ENCODE assay signal across 9 cellular contexts in the genomic region with DNA sequence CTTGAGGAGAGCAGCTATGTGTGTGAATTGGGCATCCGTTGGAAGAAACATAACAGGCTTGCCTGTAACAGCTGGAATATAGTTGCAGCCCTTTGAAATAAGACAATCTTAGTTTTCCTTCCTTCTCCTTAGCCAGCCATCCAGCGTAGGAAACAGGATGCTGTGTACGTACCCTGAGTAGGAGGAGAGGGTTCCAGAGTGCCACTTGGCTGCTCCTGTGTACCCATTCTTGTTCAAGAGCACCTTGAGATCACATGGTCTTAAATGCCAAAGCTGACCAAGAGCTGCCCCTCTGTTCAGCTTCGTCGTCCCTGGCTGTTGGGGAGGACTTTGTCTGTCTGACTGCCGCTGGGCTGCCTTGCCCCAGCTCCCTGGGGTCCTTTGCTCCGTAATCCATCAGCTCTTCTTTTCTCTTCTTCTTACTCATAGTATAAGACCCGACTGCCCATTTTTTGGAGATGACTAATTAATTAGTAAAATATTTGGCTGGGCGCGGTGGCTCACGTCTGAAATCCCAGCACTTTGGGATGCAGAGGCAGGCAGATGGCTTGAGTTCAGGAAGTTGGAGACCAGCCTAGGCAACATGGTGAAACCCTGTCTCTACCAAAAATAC. TPM values are rescaled to one million over a fixed set of nuclear protein-coding genes. Genes with fewer than 3 reads are reported as not detected.
A peak's percentile ranks its signal among the peaks of the same experiment; 100 is the strongest.
DNase-seq lines count a peak whose midpoint lies in the region; ATAC-seq and TF ChIP-seq lines count a peak whose summit lies in the region.
"Had no signal": no experiment of that assay in that cellular context is flagged by ENCODE, and none has a peak within 500 bp of the region (broad histone marks: within the 10 kb centered on the region; RNA-seq: fewer than 3 reads in every experiment).

No MANE protein-coding gene starts in this region.

- peak overlapping the region; percentile 61 for H3K27ac Mint-ChIP-seq in stimulated activated effector memory CD8-positive, alpha-beta T cell treated with anti-CD3 and anti-CD28 coated beads, Interleukin-12 subunit alpha, Interleukin-12 subunit beta, amount 100 ng/mL, for 72 hours

- TF ChIP-seq CTCF in GM12865 (IDR thresholded peaks at IDR 0.05; ENCODE audit: insufficient read depth, low read depth, low read length, missing control alignments) (no peak), PC-9 (conservative IDR thresholded peaks at IDR 0.05) (no peak)

- no peak overlapping the region for H3K4me2 ChIP-seq in PC-9

- H3K36me3 ChIP-seq in PC-9 (ENCODE audit: low read depth) = no peaks in the 10 kb centered on the region; the same call in 1 of the 2 replicates

- H2AFZ ChIP-seq in PC-9 = no peak overlapping the region

- H3K36me3 Mint-ChIP-seq in stimulated activated effector memory CD8-positive, alpha-beta T cell treated with anti-CD3 and anti-CD28 coated beads, Interleukin-12 subunit alpha, Interleukin-12 subunit beta, amount 100 ng/mL, for 72 hours = peaks cover 9% of the 10 kb centered on the region

- CTCF ChIA-PET in PC-9 (lab: Charles Lee) = interaction anchor here (0.5 to 1.2 kb wide), 2 partner anchors 10 to 461 kb away, joined by 7 to 13 read pairs; no protein-coding TSS in a partner anchor

- POLR2A ChIA-PET in PC-9 (lab: Charles Lee; ENCODE audit: unreplicated experiment) = no interaction called here

- H3K27ac ChIP-seq in PC-9 = no peak overlapping the region

- H3K4me1 ChIP-seq in PC-9 (replicated peaks; ENCODE audit: insufficient read depth) = peaks cover 50% of the 10 kb centered on the region

- H3K9me2 ChIP-seq in PC-9 (ENCODE audit: insufficient read depth) = no peaks in the 10 kb centered on the region

- BruUV-seq in PC-9 (replicated peaks; lab: Mats Ljungman, UMichigan) = TSS peak; percentile 43

- H3K4me3 ChIP-seq in GM12865 (ENCODE audit: low read depth, low read length) (peak overlapping the region; percentile 45), PC-9 (no peak overlapping the region)

- DNase-seq in GM12865 (ENCODE audit: low read depth) (peak; percentile 29), PC-9 (no peak), fibroblast of the conjunctiva (ENCODE audit: low read depth) (peak; percentile 65)
- DNase-seq in stimulated activated effector memory CD8-positive, alpha-beta T cell treated with anti-CD3 and anti-CD28 coated beads, Interleukin-12 subunit alpha, Interleukin-12 subunit beta, amount 100 ng/mL, for 72 hours (ENCODE audit: low spot score in 2 of 2) = no peak
- DNase-seq: activated CD4-positive, alpha-beta T cell treated with anti-CD3 and anti-CD28 coated beads, Interleukin-2, amount 50 U/mL, for 1 hour; dermis blood vessel endothelial cell had no signal

- H3F3A ChIP-seq in PC-9 (ENCODE audit: insufficient read depth, low read depth) = peaks cover 8% of the 10 kb centered on the region; the same call in 1 of the 2 replicates

- no peaks in the 10 kb centered on the region for H4K20me1 ChIP-seq in PC-9 (ENCODE audit: insufficient read depth)

- no peak overlapping the region for H3K4me3 Mint-ChIP-seq in stimulated activated effector memory CD8-positive, alpha-beta T cell treated with anti-CD3 and anti-CD28 coated beads, Interleukin-12 subunit alpha, Interleukin-12 subunit beta, amount 100 ng/mL, for 72 hours

- intact Hi-C loops in PC-9 (cut with micrococcal nuclease; ENCODE audit: unreplicated experiment) = no loop called here

- H3K9me3 Mint-ChIP-seq in stimulated activated effector memory CD8-positive, alpha-beta T cell treated with anti-CD3 and anti-CD28 coated beads, Interleukin-12 subunit alpha, Interleukin-12 subunit beta, amount 100 ng/mL, for 72 hours = no peaks in the 10 kb centered on the region

- peaks cover 97% of the 10 kb centered on the region for H3K79me2 ChIP-seq in PC-9 (ENCODE audit: low read depth)

- H3K9me3 ChIP-seq in PC-9 (ENCODE audit: insufficient read depth, low read depth) = no peaks in the 10 kb centered on the region

- peaks cover 79% of the 10 kb centered on the region for H3K4me1 Mint-ChIP-seq in stimulated activated effector memory CD8-positive, alpha-beta T cell treated with anti-CD3 and anti-CD28 coated beads, Interleukin-12 subunit alpha, Interleukin-12 subunit beta, amount 100 ng/mL, for 72 hours

- H3K27me3 ChIP-seq in PC-9 (ENCODE audit: insufficient read depth, low read depth) = no peaks in the 10 kb centered on the region

- no peak for ATAC-seq in stimulated activated effector memory CD8-positive, alpha-beta T cell treated with anti-CD3 and anti-CD28 coated beads, Interleukin-12 subunit alpha, Interleukin-12 subunit beta, amount 100 ng/mL, for 72 hours
- no peak for ATAC-seq in HG02852 (IDR thresholded peaks at IDR 0.05; ENCODE audit: unreplicated experiment)
- ATAC-seq in GM18907 (IDR thresholded peaks at IDR 0.05; ENCODE audit: unreplicated experiment) = no peak
- ATAC-seq in HG02970 (IDR thresholded peaks at IDR 0.05; ENCODE audit: low FRiP score, unreplicated experiment) = no peak

RNA-seq across cellular contexts. Expression of a gene that starts 49.0 kb away (rescaled TPM):
- 29.2 and 38.4 TPM in 2 replicates for total RNA-seq in PC-9 (2021)

Comparison
In these comparisons a context has a peak if more than half of its experiments do, and no peak if none do; other contexts are left out.
1. DNase-seq: peak in GM12865 (single experiment) and fibroblast of the conjunctiva (single experiment); none in PC-9 (0 of 2) and stimulated activated effector memory CD8-positive, alpha-beta T cell treated with anti-CD3 and anti-CD28 coated beads, Interleukin-12 subunit alpha, Interleukin-12 subunit beta, amount 100 ng/mL, for 72 hours (0 of 2).